ENCODE assay signal across 1 cellular context in the genomic region with DNA sequence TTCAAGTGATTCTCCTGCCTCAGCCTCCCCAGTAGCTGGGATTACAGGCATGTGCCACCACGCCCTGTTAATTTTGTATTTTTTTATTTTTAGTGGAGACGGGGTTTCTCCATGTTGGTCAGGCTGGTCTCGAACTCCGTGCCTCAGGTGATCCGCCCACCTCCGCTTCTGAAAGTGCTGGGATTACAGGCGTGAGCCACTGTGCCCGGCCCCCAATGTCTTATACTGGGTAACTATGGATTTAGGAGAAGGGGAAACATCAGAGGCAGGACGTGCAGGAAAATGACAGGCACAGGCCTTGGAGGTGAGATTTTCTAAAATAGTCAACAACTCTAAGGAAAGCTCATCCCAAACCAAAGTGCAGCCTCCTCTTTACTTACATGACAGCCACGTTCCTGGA.
TF ChIP-seq lines count a peak whose summit lies in the region.

No MANE protein-coding gene starts in this region.

TF ChIP-seq in HCT116, 20 proteins besides CTCF, POLR2A, EP300 and RAD21 (continued from another document):
- TF ChIP-seq, protein P1, sequence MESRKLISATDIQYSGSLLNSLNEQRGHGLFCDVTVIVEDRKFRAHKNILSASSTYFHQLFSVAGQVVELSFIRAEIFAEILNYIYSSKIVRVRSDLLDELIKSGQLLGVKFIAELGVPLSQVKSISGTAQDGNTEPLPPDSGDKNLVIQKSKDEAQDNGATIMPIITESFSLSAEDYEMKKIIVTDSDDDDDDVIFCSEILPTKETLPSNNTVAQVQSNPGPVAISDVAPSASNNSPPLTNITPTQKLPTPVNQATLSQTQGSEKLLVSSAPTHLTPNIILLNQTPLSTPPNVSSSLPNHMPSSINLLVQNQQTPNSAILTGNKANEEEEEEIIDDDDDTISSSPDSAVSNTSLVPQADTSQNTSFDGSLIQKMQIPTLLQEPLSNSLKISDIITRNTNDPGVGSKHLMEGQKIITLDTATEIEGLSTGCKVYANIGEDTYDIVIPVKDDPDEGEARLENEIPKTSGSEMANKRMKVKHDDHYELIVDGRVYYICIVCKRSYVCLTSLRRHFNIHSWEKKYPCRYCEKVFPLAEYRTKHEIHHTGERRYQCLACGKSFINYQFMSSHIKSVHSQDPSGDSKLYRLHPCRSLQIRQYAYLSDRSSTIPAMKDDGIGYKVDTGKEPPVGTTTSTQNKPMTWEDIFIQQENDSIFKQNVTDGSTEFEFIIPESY (IDR thresholded peaks at IDR 0.05; ENCODE audit: extremely low read depth, insufficient replicate concordance, low read length) = no peak
- TF ChIP-seq YY1 (IDR thresholded peaks at IDR 0.05; ENCODE audit: extremely low read depth, insufficient replicate concordance, low read depth, low read length) (no peak), FOSL1 (IDR thresholded peaks at IDR 0.05; ENCODE audit: low read depth) (no peak), ZFX (IDR thresholded peaks at IDR 0.05) (no peak), SP1 (IDR thresholded peaks at IDR 0.05; ENCODE audit: low read depth) (no peak), JUND (IDR thresholded peaks at IDR 0.05) (no peak), CBX3 (IDR thresholded peaks at IDR 0.05; ENCODE audit: low read depth) (no peak), EZH2 (IDR thresholded peaks at IDR 0.05) (no peak), EGR1 (IDR thresholded peaks at IDR 0.05; ENCODE audit: low read depth) (no peak), SIN3A (IDR thresholded peaks at IDR 0.05; ENCODE audit: low read depth) (no peak), POLR2AphosphoS5 (IDR thresholded peaks at IDR 0.05; ENCODE audit: low read depth, low read length) (no peak), EZH2phosphoT487 (IDR thresholded peaks at IDR 0.05; ENCODE audit: borderline replicate concordance) (no peak)
- TF ChIP-seq, protein P2, sequence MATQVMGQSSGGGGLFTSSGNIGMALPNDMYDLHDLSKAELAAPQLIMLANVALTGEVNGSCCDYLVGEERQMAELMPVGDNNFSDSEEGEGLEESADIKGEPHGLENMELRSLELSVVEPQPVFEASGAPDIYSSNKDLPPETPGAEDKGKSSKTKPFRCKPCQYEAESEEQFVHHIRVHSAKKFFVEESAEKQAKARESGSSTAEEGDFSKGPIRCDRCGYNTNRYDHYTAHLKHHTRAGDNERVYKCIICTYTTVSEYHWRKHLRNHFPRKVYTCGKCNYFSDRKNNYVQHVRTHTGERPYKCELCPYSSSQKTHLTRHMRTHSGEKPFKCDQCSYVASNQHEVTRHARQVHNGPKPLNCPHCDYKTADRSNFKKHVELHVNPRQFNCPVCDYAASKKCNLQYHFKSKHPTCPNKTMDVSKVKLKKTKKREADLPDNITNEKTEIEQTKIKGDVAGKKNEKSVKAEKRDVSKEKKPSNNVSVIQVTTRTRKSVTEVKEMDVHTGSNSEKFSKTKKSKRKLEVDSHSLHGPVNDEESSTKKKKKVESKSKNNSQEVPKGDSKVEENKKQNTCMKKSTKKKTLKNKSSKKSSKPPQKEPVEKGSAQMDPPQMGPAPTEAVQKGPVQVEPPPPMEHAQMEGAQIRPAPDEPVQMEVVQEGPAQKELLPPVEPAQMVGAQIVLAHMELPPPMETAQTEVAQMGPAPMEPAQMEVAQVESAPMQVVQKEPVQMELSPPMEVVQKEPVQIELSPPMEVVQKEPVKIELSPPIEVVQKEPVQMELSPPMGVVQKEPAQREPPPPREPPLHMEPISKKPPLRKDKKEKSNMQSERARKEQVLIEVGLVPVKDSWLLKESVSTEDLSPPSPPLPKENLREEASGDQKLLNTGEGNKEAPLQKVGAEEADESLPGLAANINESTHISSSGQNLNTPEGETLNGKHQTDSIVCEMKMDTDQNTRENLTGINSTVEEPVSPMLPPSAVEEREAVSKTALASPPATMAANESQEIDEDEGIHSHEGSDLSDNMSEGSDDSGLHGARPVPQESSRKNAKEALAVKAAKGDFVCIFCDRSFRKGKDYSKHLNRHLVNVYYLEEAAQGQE (IDR thresholded peaks at IDR 0.05; ENCODE audit: low read depth) = no peak
- TF ChIP-seq, protein P3, sequence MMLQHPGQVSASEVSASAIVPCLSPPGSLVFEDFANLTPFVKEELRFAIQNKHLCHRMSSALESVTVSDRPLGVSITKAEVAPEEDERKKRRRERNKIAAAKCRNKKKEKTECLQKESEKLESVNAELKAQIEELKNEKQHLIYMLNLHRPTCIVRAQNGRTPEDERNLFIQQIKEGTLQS (IDR thresholded peaks at IDR 0.05) = no peak
